ENCODE assay signal across 33 cellular contexts in the genomic region with DNA sequence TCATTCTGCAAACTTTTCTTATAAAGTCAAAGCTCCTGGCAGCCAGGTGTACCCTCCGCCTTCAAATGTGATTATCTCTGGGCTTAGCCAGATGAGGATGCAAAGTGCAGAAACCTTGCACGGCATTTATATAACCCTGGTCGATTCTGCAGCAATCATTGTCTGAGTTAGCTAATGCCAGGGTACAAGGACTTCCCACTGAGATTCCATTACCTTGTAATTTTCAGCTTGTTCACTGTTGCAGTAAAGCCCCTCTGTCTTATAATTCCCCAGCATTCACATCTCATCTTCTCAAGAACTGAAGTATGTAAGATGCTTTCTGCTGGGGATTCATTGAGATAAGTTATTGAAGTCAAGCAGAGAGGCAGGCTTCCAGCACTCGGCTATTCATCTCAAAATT.
"Had no signal": no experiment of that assay in that cellular context is flagged by ENCODE, and none has a peak within 500 bp of the region (broad histone marks: within the 10 kb centered on the region; RNA-seq: fewer than 3 reads in every experiment).

No MANE protein-coding gene starts in this region.

- ATAC-seq: activated naive CD4-positive, alpha-beta T cell treated with anti-CD3 and anti-CD28 coated beads, Interleukin-2, amount 50 U/mL, for 72 hours; activated naive CD8-positive, alpha-beta T cell treated with anti-CD3 and anti-CD28 coated beads, Interleukin-2, amount 50 U/mL, for 24 hours; activated T-cell treated with anti-CD3 and anti-CD28 coated beads, Interleukin-2, amount 50 U/mL, for 4 hours; activated T-cell treated with anti-CD3 and anti-CD28 coated beads, Interleukin-2, amount 50 U/mL, for 72 hours; activated T-helper 17 cell treated with anti-CD3 and anti-CD28 coated beads, Interleukin-2, amount 50 U/mL, for 72 hours; body of pancreas had no signal

- H3K27me3 ChIP-seq: adrenal gland, ascending aorta, body of pancreas, brain microvascular endothelial cell, cardiac muscle cell had no signal

- H3K4me3 ChIP-seq: adrenal gland, ascending aorta, body of pancreas, breast epithelium, cardiac muscle cell had no signal

- FAIRE-seq: astrocyte, bronchial epithelial cell, colon had no signal

- DNase-seq: activated effector memory CD4-positive, alpha-beta T cell treated with anti-CD3 and anti-CD28 coated beads, Interleukin-2, amount 50 U/mL, for 16 hours; activated effector memory CD4-positive, alpha-beta T cell treated with Interleukin-2 at 50 U/mL for 16 hours; activated gamma-delta T cell; activated gamma-delta T cell treated with Interleukin-2 at 50 U/mL for 16 hours; activated naive CD4-positive, alpha-beta T cell; activated naive CD4-positive, alpha-beta T cell treated with anti-CD3 and anti-CD28 coated beads for 36 hours; activated naive CD4-positive, alpha-beta T cell treated with anti-CD3 and anti-CD28 coated beads, Interleukin-2, amount 10 ng/mL, durations not matched to agents 7 days and 5 days; activated naive CD4-positive, alpha-beta T cell treated with anti-CD3 and anti-CD28 coated beads, Interleukin-2, amount 50 U/mL, for 16 hours; activated naive CD4-positive, alpha-beta T cell treated with Interleukin-2 at 50 U/mL for 16 hours; activated naive CD8-positive, alpha-beta T cell treated with anti-CD3 and anti-CD28 coated beads for 36 hours; activated naive CD8-positive, alpha-beta T cell treated with anti-CD3 and anti-CD28 coated beads, Interleukin-2, amount 10 ng/mL, durations not matched to agents 7 days and 5 days; activated naive CD8-positive, alpha-beta T cell treated with anti-CD3 and anti-CD28 coated beads, Interleukin-2, amount 50 U/mL, for 24 hours; activated T-cell treated with anti-CD3 and anti-CD28 coated beads, Interleukin-2, amount 50 U/mL, for 4 hours; activated T-cell treated with anti-CD3 and anti-CD28 coated beads, Interleukin-2, amount 50 U/mL, for 48 hours; activated T-cell treated with anti-CD3 and anti-CD28 coated beads, Interleukin-2, amount 50 U/mL, for 72 hours; adrenal gland; amniotic stem cell; amygdala; anterior cingulate cortex; aorta; body of pancreas; brain microvascular endothelial cell; caudate nucleus; central memory CD4-positive, alpha-beta T cell; cerebellar nuclear complex had no signal

- H3K9me3 ChIP-seq: adrenal gland, ascending aorta had no signal

- H3K36me3 ChIP-seq: adrenal gland, ascending aorta, brain microvascular endothelial cell, breast epithelium, cardiac muscle cell had no signal

- H3K27ac ChIP-seq: adrenal gland, ascending aorta, body of pancreas, brain microvascular endothelial cell, breast epithelium, cardiac muscle cell had no signal
